28 cellular contexts compared by ENCODE assay signal in the genomic region with DNA sequence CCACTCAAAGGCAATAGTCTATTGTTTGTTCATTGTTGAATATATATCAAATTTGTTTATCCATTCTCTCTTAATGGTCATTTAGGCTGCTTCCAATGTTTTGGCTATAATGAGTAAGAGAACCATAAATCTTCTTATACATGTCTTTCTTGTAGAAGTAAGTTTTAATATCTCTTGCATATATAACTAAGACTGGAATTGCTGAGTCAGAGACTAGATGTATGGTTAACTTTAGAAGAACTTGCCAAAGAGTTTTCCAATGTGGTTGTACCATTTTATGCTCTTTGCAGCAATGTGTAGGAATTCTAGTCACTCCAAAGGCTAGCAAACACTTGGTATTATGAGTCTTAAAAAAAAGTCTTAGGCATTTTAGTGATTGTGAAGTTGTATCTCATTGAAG.
"Had no signal": no experiment of that assay in that cellular context is flagged by ENCODE, and none has a peak within 500 bp of the region (broad histone marks: within the 10 kb centered on the region; RNA-seq: fewer than 3 reads in every experiment).

No MANE protein-coding gene starts in this region.

- H3K27ac ChIP-seq: colonic mucosa, coronary artery, dorsolateral prefrontal cortex, epithelial cell of prostate, esophagus muscularis mucosa, esophagus squamous epithelium, foreskin keratinocyte, gastrocnemius medialis, gastroesophageal sphincter, heart left ventricle, heart right ventricle had no signal

- DNase-seq: colonic mucosa; cortex of kidney; dermis blood vessel endothelial cell; dorsolateral prefrontal cortex; effector CD4-positive, alpha-beta T cell; effector CD8-positive, alpha-beta T cell; effector memory CD4-positive, alpha-beta T cell; effector memory CD8-positive, alpha-beta T cell; endodermal cell; erythroblast; esophagus squamous epithelium; foreskin fibroblast; foreskin keratinocyte; foreskin melanocyte; gastrocnemius medialis; glutamatergic neuron; head of caudate nucleus; heart left ventricle; heart right ventricle had no signal

- FAIRE-seq: colon, endometrium, endothelial cell of umbilical vein, frontal cortex had no signal

- H3K36me3 ChIP-seq: colonic mucosa, esophagus muscularis mucosa, esophagus squamous epithelium, gastrocnemius medialis, gastroesophageal sphincter, heart left ventricle, heart right ventricle had no signal

- ATAC-seq: effector memory CD8-positive, alpha-beta T cell; esophagus mucosa; foreskin keratinocyte; gastrocnemius medialis; gastroesophageal sphincter; heart left ventricle; heart right ventricle had no signal

- H3K4me1 ChIP-seq: colonic mucosa, esophagus muscularis mucosa, esophagus squamous epithelium, foreskin keratinocyte, gastrocnemius medialis, gastroesophageal sphincter, heart left ventricle, heart right ventricle had no signal

- H3K27me3 ChIP-seq: colonic mucosa, esophagus muscularis mucosa, esophagus squamous epithelium, foreskin keratinocyte, gastrocnemius medialis, gastroesophageal sphincter, heart left ventricle, heart right ventricle had no signal

- H3K4me3 ChIP-seq: colonic mucosa, coronary artery, dorsolateral prefrontal cortex, esophagus muscularis mucosa, esophagus squamous epithelium, gastrocnemius medialis, gastroesophageal sphincter, heart left ventricle, heart right ventricle had no signal

- H3K9me3 ChIP-seq: colonic mucosa, esophagus muscularis mucosa, esophagus squamous epithelium, gastrocnemius medialis, gastroesophageal sphincter, heart right ventricle had no signal
